In the genomic region with DNA sequence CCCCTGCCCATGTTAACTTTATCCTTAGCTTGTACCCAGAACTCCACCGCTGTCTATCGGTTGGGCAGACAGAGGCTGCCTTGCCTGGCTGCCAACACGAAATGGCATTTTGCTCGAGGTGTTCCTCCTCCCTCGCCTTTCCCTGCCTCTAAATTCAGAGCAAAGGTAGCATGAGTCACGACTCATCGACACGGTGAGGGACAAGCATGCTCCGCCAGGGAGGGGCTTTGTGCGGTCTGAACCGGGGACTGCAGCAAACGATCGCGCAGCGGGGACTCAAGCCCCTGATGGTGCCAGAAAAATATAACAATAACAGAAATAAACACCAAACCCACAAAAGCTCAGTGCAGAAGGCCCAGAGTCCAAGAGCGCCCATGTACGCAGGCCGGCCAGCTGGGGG, we compare ENCODE assay signal across 28 cellular contexts. TPM values are rescaled to one million over a fixed set of nuclear protein-coding genes. Genes with fewer than 3 reads are reported as not detected.
DNase-seq lines count a peak whose midpoint lies in the region; ATAC-seq and TF ChIP-seq lines count a peak whose summit lies in the region.
"Had no signal": no experiment of that assay in that cellular context is flagged by ENCODE, and none has a peak within 500 bp of the region (broad histone marks: within the 10 kb centered on the region; RNA-seq: fewer than 3 reads in every experiment).

No MANE protein-coding gene starts in this region.

- H3K4me1 Mint-ChIP-seq in H9 (peaks cover 8 to 22% of the 10 kb centered on the region in 2 experiments), chondrocyte (ENCODE audit: low read depth) (peaks cover 31% of the 10 kb centered on the region)
- H3K4me1 Mint-ChIP-seq in activated T-helper 2 cell treated with anti-CD3 and anti-CD28 coated beads, Interferon-gamma antibody, Interleukin-2, Interleukin-4, amounts not matched to agents 10 μg/mL and 5 μg/mL and 100 μg/mL, durations not matched to agents 14 hours and 24 hours and 36 hours (ENCODE audit: low read depth), result no peaks in the 10 kb centered on the region

- no peaks in the 10 kb centered on the region for H3K79me1 ChIP-seq in H9 (ENCODE audit: insufficient read depth, low read depth, low read length, poor library complexity, severe bottlenecking)

- no peak overlapping the region for H4K91ac ChIP-seq in H9 (ENCODE audit: insufficient read length, low read depth, low read length)

- H2BK120ac ChIP-seq in H9 (ENCODE audit: low read depth, low read length, poor library complexity, severe bottlenecking), result no peak overlapping the region

- H2BK5ac ChIP-seq in H9 (ENCODE audit: insufficient read length, low read length), result no peak overlapping the region

- H3K27me3 Mint-ChIP-seq in H9 (ENCODE audit: low read depth), result peaks cover 10% of the 10 kb centered on the region
- no peaks in the 10 kb centered on the region for H3K27me3 Mint-ChIP-seq in chondrocyte (ENCODE audit: low read depth)
- H3K27me3 Mint-ChIP-seq in activated T-helper 2 cell treated with anti-CD3 and anti-CD28 coated beads, Interferon-gamma antibody, Interleukin-2, Interleukin-4, amounts not matched to agents 10 μg/mL and 5 μg/mL and 100 μg/mL, durations not matched to agents 14 hours and 24 hours and 36 hours (ENCODE audit: low read depth), result no peaks in the 10 kb centered on the region
- H3K27me3 Mint-ChIP-seq: activated naive CD8-positive, alpha-beta T cell had no signal

- H2BK15ac ChIP-seq in H9 (ENCODE audit: low read depth, low read length), result no peak overlapping the region

- H3K27me3 ChIP-seq in H9 (ENCODE audit: insufficient read depth, low read length), result no peaks in the 10 kb centered on the region
- H3K27me3 ChIP-seq: Peyer's patch had no signal

- no peak overlapping the region for H3K27ac ChIP-seq in H9 (ENCODE audit: insufficient read length, low read depth, low read length)
- H3K27ac ChIP-seq: coronary artery, Peyer's patch, VCaP had no signal

- H3K4ac ChIP-seq in H9 (ENCODE audit: low read depth, low read length), result no peak overlapping the region

- H3K9ac ChIP-seq in H9 (ENCODE audit: extremely low read depth, insufficient read length, low read length), result no peak overlapping the region

- no peak overlapping the region for H4K5ac ChIP-seq in H9 (ENCODE audit: insufficient read length, low read depth, low read length)

- H3K4me1 ChIP-seq in H9 (ENCODE audit: insufficient read depth, low read length), result no peaks in the 10 kb centered on the region
- H3K4me1 ChIP-seq: Peyer's patch had no signal

- H3K4me2 ChIP-seq in H9 (ENCODE audit: insufficient read depth, insufficient read length, low read length), result no peak overlapping the region
- H3K4me2 ChIP-seq: smooth muscle cell had no signal

- no peaks in the 10 kb centered on the region for H3K79me2 ChIP-seq in H9 (ENCODE audit: insufficient read depth, low read length)

- H4K20me1 ChIP-seq in H9 (ENCODE audit: control insufficient read depth, insufficient read depth, insufficient read length), result peaks cover 3% of the 10 kb centered on the region

- no peak overlapping the region; the same call in 1 of the 2 replicates for H3K14ac ChIP-seq in H9 (ENCODE audit: insufficient read depth, low read length)

- no CpG with 5 or more reads among the region's 18 CpGs for WGBS in H9 (ENCODE audit: extremely low coverage, insufficient read length, low lambda C conversion rate)

- no peak overlapping the region for H3K18ac ChIP-seq in H9 (ENCODE audit: insufficient read length, low read depth, low read length)

- peak; percentile 23 for DNase-seq in H9
- no peak for DNase-seq in chondrocyte (ENCODE audit: low spot score)
- DNase-seq in left kidney (ENCODE audit: low read depth, low spot score), result peak; percentile 29
- DNase-seq in sciatic nerve (ENCODE audit: low spot score), result peak; percentile 32
- no peak for DNase-seq in activated T-helper 2 cell treated with anti-CD3 and anti-CD28 coated beads, Interferon-gamma antibody, Interleukin-2, Interleukin-4, amounts not matched to agents 10 μg/mL and 5 μg/mL and 100 μg/mL, durations not matched to agents 14 hours and 24 hours and 36 hours (ENCODE audit: low spot score)
- DNase-seq: activated CD4-positive, alpha-beta T cell treated with anti-CD3 and anti-CD28 coated beads for 4 hours; activated CD8-positive, alpha-beta T cell treated with anti-CD3 and anti-CD28 coated beads, Interleukin-2, amount 10 ng/mL, durations not matched to agents 7 days and 5 days; effector CD8-positive, alpha-beta T cell; erythroblast; glutamatergic neuron; HCEC 1CT; mammary epithelial cell; MV-4-11; NCI-H1436 treated with DMSO at 0.1 percent for 48 hours; NCI-H345; NCI-H748 treated with DMSO at 0.1 percent for 48 hours; retina; SHP77; stimulated activated CD4-positive, alpha-beta T cell treated with anti-CD3 and anti-CD28 coated beads, Interleukin-1b, Interleukin-23, amount 100 ng/mL, for 48 hours; stimulated activated naive CD4-positive, alpha-beta T cell treated with Interleukin-2 at 50 U/mL for 16 hours had no signal

- no peaks in the 10 kb centered on the region for H3K9me3 ChIP-seq in H9 (ENCODE audit: control insufficient read depth, low read depth, low read length)
- H3K9me3 ChIP-seq: Peyer's patch had no signal

- no peak overlapping the region for H2BK12ac ChIP-seq in H9 (ENCODE audit: insufficient read length, low read depth, low read length)

- H3K23ac ChIP-seq in H9 (ENCODE audit: insufficient read length, low read depth, low read length), result no peak overlapping the region

- H3K36me3 Mint-ChIP-seq in H9 (ENCODE audit: insufficient read depth in 1 of 3, low read depth in 3 of 3), result peaks cover 0 to 4% (median 3%) of the 10 kb centered on the region in 3 experiments; a peak in 1 of 7 replicates
- peaks cover 2% of the 10 kb centered on the region for H3K36me3 Mint-ChIP-seq in chondrocyte (ENCODE audit: low read depth)
- no peaks in the 10 kb centered on the region for H3K36me3 Mint-ChIP-seq in activated T-helper 2 cell treated with anti-CD3 and anti-CD28 coated beads, Interferon-gamma antibody, Interleukin-2, Interleukin-4, amounts not matched to agents 10 μg/mL and 5 μg/mL and 100 μg/mL, durations not matched to agents 14 hours and 24 hours and 36 hours (ENCODE audit: low read depth)

- H3K4me3 Mint-ChIP-seq in H9 (no peak overlapping the region), chondrocyte (ENCODE audit: unreplicated experiment) (no peak overlapping the region)
- H3K4me3 Mint-ChIP-seq in activated T-helper 2 cell treated with anti-CD3 and anti-CD28 coated beads, Interferon-gamma antibody, Interleukin-2, Interleukin-4, amounts not matched to agents 10 μg/mL and 5 μg/mL and 100 μg/mL, durations not matched to agents 14 hours and 24 hours and 36 hours (ENCODE audit: low read depth), result no peak overlapping the region
- H3K4me3 Mint-ChIP-seq: activated CD8-positive, alpha-beta T cell treated with anti-CD3 and anti-CD28 coated beads, Interleukin-2, amount 10 ng/mL, durations not matched to agents 7 days and 5 days; activated naive CD8-positive, alpha-beta T cell; nephron had no signal

- H3K9me3 Mint-ChIP-seq in H9 (peaks cover 4 to 5% of the 10 kb centered on the region in 2 experiments; a peak in 4 of 5 replicates), chondrocyte (ENCODE audit: low read depth) (peaks cover 3% of the 10 kb centered on the region)
- H3K9me3 Mint-ChIP-seq in activated T-helper 2 cell treated with anti-CD3 and anti-CD28 coated beads, Interferon-gamma antibody, Interleukin-2, Interleukin-4, amounts not matched to agents 10 μg/mL and 5 μg/mL and 100 μg/mL, durations not matched to agents 14 hours and 24 hours and 36 hours, result peaks cover 5% of the 10 kb centered on the region

- no peak overlapping the region for H3T11ph ChIP-seq in H9 (ENCODE audit: low read length)

- no peak overlapping the region for H2AK5ac ChIP-seq in H9 (ENCODE audit: insufficient read length, low read length)

- no peak overlapping the region for H4K8ac ChIP-seq in H9 (replicated peaks; ENCODE audit: insufficient read length, low read depth, low read length)

- H3K23me2 ChIP-seq in H9 (ENCODE audit: insufficient read length, low read depth, low read length, poor library complexity, severe bottlenecking), result no peaks in the 10 kb centered on the region

- H2BK20ac ChIP-seq in H9 (ENCODE audit: low read depth, low read length, poor library complexity, severe bottlenecking), result no peak overlapping the region

- H3K27ac Mint-ChIP-seq in H9 (no peak overlapping the region), chondrocyte (ENCODE audit: unreplicated experiment) (peak overlapping the region; percentile 63)
- no peak overlapping the region for H3K27ac Mint-ChIP-seq in activated T-helper 2 cell treated with anti-CD3 and anti-CD28 coated beads, Interferon-gamma antibody, Interleukin-2, Interleukin-4, amounts not matched to agents 10 μg/mL and 5 μg/mL and 100 μg/mL, durations not matched to agents 14 hours and 24 hours and 36 hours
- H3K27ac Mint-ChIP-seq: activated naive CD8-positive, alpha-beta T cell; nephron had no signal

- ATAC-seq in sciatic nerve (no peak), HG02840 (IDR thresholded peaks at IDR 0.05; ENCODE audit: low FRiP score, unreplicated experiment) (no peak), GM21360 (IDR thresholded peaks at IDR 0.05; ENCODE audit: unreplicated experiment) (no peak)
- ATAC-seq: activated CD8-positive, alpha-beta T cell treated with anti-CD3 and anti-CD28 coated beads, Interleukin-2, amount 10 ng/mL, durations not matched to agents 7 days and 5 days had no signal

- H2AFZ ChIP-seq in H9 (ENCODE audit: low read length), result no peak overlapping the region

- intact Hi-C loops in sciatic nerve (cut with DNase I), result no loop called here
- intact Hi-C loops in activated T-helper 2 cell treated with anti-CD3 and anti-CD28 coated beads, Interferon-gamma antibody, Interleukin-2, Interleukin-4, amounts not matched to agents 10 μg/mL and 5 μg/mL and 100 μg/mL, durations not matched to agents 14 hours and 24 hours and 36 hours (cut with micrococcal nuclease), result no loop called here

- TF ChIP-seq CTCF in H9 (conservative IDR thresholded peaks at IDR 0.05) (no peak), chondrocyte (IDR thresholded peaks at IDR 0.05) (no peak)

- no peak overlapping the region for H3K56ac ChIP-seq in H9 (ENCODE audit: insufficient read length, low read depth, low read length)

RNA-seq across cellular contexts. Expression of gene RTL6, which starts 52.3 kb away (rescaled TPM):
- total RNA-seq in H9 (2021) (30.8 and 31.1 TPM in 2 replicates), chondrocyte (31.1 to 37.3 TPM (median 32.0 TPM) in 3 replicates), sciatic nerve (21.1 TPM)
- total RNA-seq in activated T-helper 2 cell treated with anti-CD3 and anti-CD28 coated beads, Interferon-gamma antibody, Interleukin-2, Interleukin-4, amounts not matched to agents 10 μg/mL and 5 μg/mL and 100 μg/mL, durations not matched to agents 14 hours and 24 hours and 36 hours, result 7.4 and 8.2 TPM in 2 replicates

Comparison
In these comparisons a context has a peak if more than half of its experiments do, and no peak if none do; other contexts are left out.
1. DNase-seq: peak in H9 (single experiment), left kidney (single experiment) and sciatic nerve (single experiment); none in chondrocyte (single experiment) and activated T-helper 2 cell treated with anti-CD3 and anti-CD28 coated beads, Interferon-gamma antibody, Interleukin-2, Interleukin-4, amounts not matched to agents 10 μg/mL and 5 μg/mL and 100 μg/mL, durations not matched to agents 14 hours and 24 hours and 36 hours (single experiment).